Comparison of ENCODE assay signal across 16 cellular contexts in the genomic region with DNA sequence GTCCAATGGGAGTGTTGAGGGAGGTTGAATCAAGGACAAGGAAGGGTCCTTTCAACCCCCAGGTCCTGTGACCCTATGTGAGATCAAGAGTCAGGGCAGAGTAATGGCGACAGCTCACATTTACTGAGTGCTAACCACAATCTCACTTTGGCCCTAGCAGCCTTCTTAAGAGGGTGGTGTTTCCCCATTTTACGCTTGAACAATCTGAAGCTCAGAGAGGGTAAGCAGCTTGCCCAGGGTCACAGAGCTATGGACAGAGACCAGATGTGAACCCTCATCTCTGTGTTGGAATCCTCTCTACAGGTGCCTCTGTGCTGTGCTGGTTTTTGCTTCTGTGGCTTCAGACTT.
DNase-seq lines count a peak whose midpoint lies in the region; ATAC-seq, FAIRE-seq and TF ChIP-seq lines count a peak whose summit lies in the region.
"Had no signal": no experiment of that assay in that cellular context is flagged by ENCODE, and none has a peak within 500 bp of the region (broad histone marks: within the 10 kb centered on the region; RNA-seq: fewer than 3 reads in every experiment).

No MANE protein-coding gene starts in this region.

- H3K4me1 Mint-ChIP-seq in activated CD4-positive, alpha-beta T cell treated with anti-CD3 and anti-CD28 coated beads for 36 hours = peaks cover 71% of the 10 kb centered on the region
- H3K4me1 Mint-ChIP-seq in stimulated activated naive B cell treated with anti-CD40 and anti-IgM and Interleukin-4, amounts not matched to agents 10 μg/mL and 1 μg/mL and 100 μg/mL, for 72 hours = peaks cover 82 to 94% of the 10 kb centered on the region in 2 donors
- H3K4me1 Mint-ChIP-seq in naive thymus-derived CD4-positive, alpha-beta T cell = peaks cover 45 to 81% (median 68%) of the 10 kb centered on the region in 7 donors

- H3K4me3 Mint-ChIP-seq in activated CD4-positive, alpha-beta T cell treated with anti-CD3 and anti-CD28 coated beads for 36 hours = no peak overlapping the region
- H3K4me3 Mint-ChIP-seq in stimulated activated naive B cell treated with anti-CD40 and anti-IgM and Interleukin-4, amounts not matched to agents 10 μg/mL and 1 μg/mL and 100 μg/mL, for 72 hours = peak overlapping the region; percentile 45 to 55
- no peak overlapping the region for H3K4me3 Mint-ChIP-seq in naive thymus-derived CD4-positive, alpha-beta T cell
- H3K4me3 Mint-ChIP-seq: activated T-cell treated with anti-CD3 and anti-CD28 coated beads, Interleukin-2, amount 50 U/mL, for 72 hours; HFFc6; type B pancreatic cell had no signal

- no peak for TF ChIP-seq CTCF in OCI-LY3 (IDR thresholded peaks at IDR 0.05; ENCODE audit: low read depth, low read length)

- no peak for FAIRE-seq in RCC 7860 (lab: Jason Lieb, UNC)

- H3K4me2 ChIP-seq in OCI-LY3 (ENCODE audit: low read length) = peak overlapping the region; percentile 55

- H3K79me2 ChIP-seq in OCI-LY3 (ENCODE audit: low read length) = no peaks in the 10 kb centered on the region

- no peaks in the 10 kb centered on the region for H3K9me3 Mint-ChIP-seq in activated CD4-positive, alpha-beta T cell treated with anti-CD3 and anti-CD28 coated beads for 36 hours (ENCODE audit: low read depth)
- peaks cover 5% of the 10 kb centered on the region in 2 donors for H3K9me3 Mint-ChIP-seq in stimulated activated naive B cell treated with anti-CD40 and anti-IgM and Interleukin-4, amounts not matched to agents 10 μg/mL and 1 μg/mL and 100 μg/mL, for 72 hours
- H3K9me3 Mint-ChIP-seq in naive thymus-derived CD4-positive, alpha-beta T cell = peaks cover 0 to 6% (median 0%) of the 10 kb centered on the region in 11 donors
- H3K9me3 Mint-ChIP-seq: HFFc6 had no signal

- H3K36me3 Mint-ChIP-seq in activated CD4-positive, alpha-beta T cell treated with anti-CD3 and anti-CD28 coated beads for 36 hours (ENCODE audit: low read depth) = peaks cover 7% of the 10 kb centered on the region
- H3K36me3 Mint-ChIP-seq in stimulated activated naive B cell treated with anti-CD40 and anti-IgM and Interleukin-4, amounts not matched to agents 10 μg/mL and 1 μg/mL and 100 μg/mL, for 72 hours = peaks cover 5 to 18% of the 10 kb centered on the region in 2 donors
- peaks cover 0 to 15% (median 0%) of the 10 kb centered on the region in 5 donors for H3K36me3 Mint-ChIP-seq in naive thymus-derived CD4-positive, alpha-beta T cell
- H3K36me3 Mint-ChIP-seq: type B pancreatic cell had no signal

- no peaks in the 10 kb centered on the region for H3K27me3 ChIP-seq in OCI-LY3 (ENCODE audit: low read depth, low read length)
- no peaks in the 10 kb centered on the region for H3K27me3 ChIP-seq in naive thymus-derived CD4-positive, alpha-beta T cell (ENCODE audit: control insufficient read depth in 2 of 2, insufficient read depth in 2 of 2, low read length in 2 of 2)

- POLR2A ChIA-PET in activated CD4-positive, alpha-beta T cell treated with anti-CD3 and anti-CD28 coated beads for 36 hours (lab: Charles Lee) = no interaction called here
- POLR2A ChIA-PET in naive thymus-derived CD4-positive, alpha-beta T cell (lab: Charles Lee) = interaction anchor here (0.8 to 5.2 kb wide), 2 partner anchors 9 to 100 kb away, joined by 3 to 65 read pairs; a partner anchor contains a TSS

- peaks cover 7% of the 10 kb centered on the region for H4K20me1 ChIP-seq in OCI-LY3 (ENCODE audit: insufficient read depth, low read length)

- H3K36me3 ChIP-seq in OCI-LY3 (replicated peaks; ENCODE audit: low read depth, low read length) = no peaks in the 10 kb centered on the region
- H3K36me3 ChIP-seq in naive thymus-derived CD4-positive, alpha-beta T cell (ENCODE audit: control insufficient read depth in 2 of 3, insufficient read depth in 3 of 3, low read length in 3 of 3) = no peaks in the 10 kb centered on the region

- no peak overlapping the region; the same call in 1 of the 2 replicates for H3K9ac ChIP-seq in OCI-LY3 (ENCODE audit: low read length)
- H3K9ac ChIP-seq: parathyroid adenoma had no signal

- peaks cover 2% of the 10 kb centered on the region for H3K27me3 Mint-ChIP-seq in activated CD4-positive, alpha-beta T cell treated with anti-CD3 and anti-CD28 coated beads for 36 hours
- no peaks in the 10 kb centered on the region for H3K27me3 Mint-ChIP-seq in stimulated activated naive B cell treated with anti-CD40 and anti-IgM and Interleukin-4, amounts not matched to agents 10 μg/mL and 1 μg/mL and 100 μg/mL, for 72 hours
- peaks cover 0 to 7% (median 0%) of the 10 kb centered on the region in 5 donors for H3K27me3 Mint-ChIP-seq in naive thymus-derived CD4-positive, alpha-beta T cell
- H3K27me3 Mint-ChIP-seq: type B pancreatic cell had no signal

- H3K27ac Mint-ChIP-seq in activated CD4-positive, alpha-beta T cell treated with anti-CD3 and anti-CD28 coated beads for 36 hours = peak overlapping the region; percentile 3
- H3K27ac Mint-ChIP-seq in stimulated activated naive B cell treated with anti-CD40 and anti-IgM and Interleukin-4, amounts not matched to agents 10 μg/mL and 1 μg/mL and 100 μg/mL, for 72 hours = peak overlapping the region; percentile 86
- peak overlapping the region in 2 of 9 donors; percentile 45 to 48 for H3K27ac Mint-ChIP-seq in naive thymus-derived CD4-positive, alpha-beta T cell
- H3K27ac Mint-ChIP-seq: activated T-cell treated with anti-CD3 and anti-CD28 coated beads, Interleukin-2, amount 50 U/mL, for 72 hours; HFFc6; type B pancreatic cell had no signal

- H3K4me1 ChIP-seq in OCI-LY3 (ENCODE audit: low read length) = peaks cover 70% of the 10 kb centered on the region
- H3K4me1 ChIP-seq in naive thymus-derived CD4-positive, alpha-beta T cell (ENCODE audit: control insufficient read depth in 2 of 2, insufficient read depth in 2 of 2, low read length in 2 of 2) = peaks cover 44 to 50% of the 10 kb centered on the region in 2 donors

- H3K9me3 ChIP-seq in OCI-LY3 (ENCODE audit: insufficient read depth, low read length) = no peaks in the 10 kb centered on the region
- no peaks in the 10 kb centered on the region for H3K9me3 ChIP-seq in naive thymus-derived CD4-positive, alpha-beta T cell (ENCODE audit: control insufficient read depth in 2 of 3, low read length in 3 of 3)

- no peak overlapping the region for H2AFZ ChIP-seq in OCI-LY3 (ENCODE audit: low read depth, low read length)
- H2AFZ ChIP-seq: parathyroid adenoma had no signal

- H3K27ac ChIP-seq in OCI-LY3 (ENCODE audit: low read length) = no peak overlapping the region
- no peak overlapping the region for H3K27ac ChIP-seq in naive thymus-derived CD4-positive, alpha-beta T cell (ENCODE audit: low read depth, low read length)
- H3K27ac ChIP-seq: parathyroid adenoma had no signal

- no peak overlapping the region for H3K4me3 ChIP-seq in OCI-LY3 (ENCODE audit: low read length)
- H3K4me3 ChIP-seq in naive thymus-derived CD4-positive, alpha-beta T cell (ENCODE audit: low read length) = no peak overlapping the region

- ATAC-seq in activated CD4-positive, alpha-beta T cell treated with anti-CD3 and anti-CD28 coated beads for 36 hours = no peak
- peak; percentile 14 for ATAC-seq in GM21825 (IDR thresholded peaks at IDR 0.05; ENCODE audit: unreplicated experiment)
- peak; percentile 12 to 15 for ATAC-seq in stimulated activated naive B cell treated with anti-CD40 and anti-IgM and Interleukin-4, amounts not matched to agents 10 μg/mL and 1 μg/mL and 100 μg/mL, for 72 hours (replicated peaks)
- no peak for ATAC-seq in naive thymus-derived CD4-positive, alpha-beta T cell
- ATAC-seq: activated T-cell treated with anti-CD3 and anti-CD28 coated beads, Interleukin-2, amount 50 U/mL, for 72 hours had no signal

- intact Hi-C loops in activated CD4-positive, alpha-beta T cell treated with anti-CD3 and anti-CD28 coated beads for 36 hours (cut with DNase I, micrococcal nuclease) = loop anchor here (5.0 to 10.0 kb wide), 7 partner anchors 57 to 1655 kb away; a partner anchor contains a TSS
- intact Hi-C loops in naive thymus-derived CD4-positive, alpha-beta T cell (cut with micrococcal nuclease) = loop anchor here (5.0 to 10.0 kb wide), 4 partner anchors 225 to 565 kb away; a partner anchor contains a TSS

- no peak for DNase-seq in activated CD4-positive, alpha-beta T cell treated with anti-CD3 and anti-CD28 coated beads for 36 hours
- DNase-seq in activated CD4-positive, alpha-beta T cell treated with anti-CD3 and anti-CD28 coated beads, Interleukin-2, amount 50 U/mL, for 48 hours = no peak
- peak; percentile 27 for DNase-seq in stimulated activated naive B cell treated with anti-CD40 and anti-IgM and Interleukin-4, amounts not matched to agents 10 μg/mL and 1 μg/mL and 100 μg/mL, for 72 hours
- no peak for DNase-seq in Kasumi-1 (lab: John Stamatoyannopoulos, UW)
- DNase-seq in RCC 7860 (ENCODE audit: low spot score) = no peak
- no peak for DNase-seq in naive thymus-derived CD4-positive, alpha-beta T cell
- DNase-seq: activated CD4-positive, alpha-beta T cell treated with anti-CD3 and anti-CD28 coated beads for 48 hours; activated T-cell treated with anti-CD3 and anti-CD28 coated beads, Interleukin-2, amount 50 U/mL, for 72 hours; Calu3; HFFc6; OCI-M1; T-helper 1 cell had no signal

- CTCF ChIA-PET in activated CD4-positive, alpha-beta T cell treated with anti-CD3 and anti-CD28 coated beads for 36 hours (lab: Charles Lee) = interaction anchor here (0.5 to 1.7 kb wide), 2 partner anchors 100 to 169 kb away, joined by 3 to 8 read pairs; no protein-coding TSS in a partner anchor
- CTCF ChIA-PET in naive thymus-derived CD4-positive, alpha-beta T cell (lab: Charles Lee) = interaction anchor here (0.6 to 6.0 kb wide), 4 partner anchors 91 to 110 kb away, joined by 3 to 36 read pairs (median 8); a partner anchor contains a TSS

Comparison
In these comparisons a context has a peak if more than half of its experiments do, and no peak if none do; other contexts are left out.
1. ATAC-seq: peak in GM21825 (single experiment) and stimulated activated naive B cell treated with anti-CD40 and anti-IgM and Interleukin-4, amounts not matched to agents 10 μg/mL and 1 μg/mL and 100 μg/mL, for 72 hours (2 of 2); none in activated CD4-positive, alpha-beta T cell treated with anti-CD3 and anti-CD28 coated beads for 36 hours (single experiment) and naive thymus-derived CD4-positive, alpha-beta T cell (single experiment).
2. H3K4me3 Mint-ChIP-seq: peak in stimulated activated naive B cell treated with anti-CD40 and anti-IgM and Interleukin-4, amounts not matched to agents 10 μg/mL and 1 μg/mL and 100 μg/mL, for 72 hours (2 of 2); none in activated CD4-positive, alpha-beta T cell treated with anti-CD3 and anti-CD28 coated beads for 36 hours (single experiment) and naive thymus-derived CD4-positive, alpha-beta T cell (0 of 10).